Comparison of ENCODE assay signal across 7 cellular contexts in the genomic region with DNA sequence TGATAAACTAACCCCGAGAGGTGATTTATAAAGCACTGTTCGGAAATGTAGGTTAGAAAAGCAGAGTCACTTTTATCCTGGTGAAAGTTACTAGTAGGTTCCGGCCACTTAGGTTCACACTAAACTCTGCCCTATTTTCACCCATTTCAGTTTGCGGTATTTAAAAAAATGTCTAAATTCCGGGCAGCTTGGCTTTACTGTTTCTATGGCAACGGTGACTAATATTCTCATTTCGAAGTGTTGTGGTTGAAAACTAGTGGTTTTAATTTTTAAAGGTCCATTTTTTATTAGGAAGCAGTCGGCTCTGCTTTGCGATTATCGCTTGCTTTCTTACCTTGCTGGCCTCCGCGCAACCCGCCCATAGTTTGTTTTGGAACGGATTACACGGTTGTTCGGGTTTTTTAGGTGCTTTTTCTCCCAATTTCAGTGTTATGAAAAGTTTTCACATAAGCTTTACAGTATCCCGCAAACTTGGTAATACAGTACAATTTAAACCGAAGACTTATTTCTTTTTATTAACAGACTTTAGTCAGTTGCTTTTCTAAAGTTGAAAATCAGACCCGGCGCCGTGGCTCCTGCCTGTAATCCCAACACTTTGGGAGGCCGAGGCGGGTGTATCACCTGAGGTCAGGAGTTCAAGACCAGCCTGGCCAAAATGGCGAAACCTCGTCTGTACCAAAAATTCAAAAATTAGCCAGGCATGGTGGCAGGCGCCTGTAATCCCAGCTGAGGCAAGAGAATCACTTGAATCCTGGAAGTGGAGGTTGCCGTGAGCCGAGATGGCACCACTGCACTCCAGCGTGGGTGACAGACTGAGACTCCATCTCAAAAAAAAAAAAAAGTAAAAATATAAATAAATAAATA. TPM values are rescaled to one million over a fixed set of nuclear protein-coding genes. Genes with fewer than 3 reads are reported as not detected.
DNase-seq lines count a peak whose midpoint lies in the region; ATAC-seq and TF ChIP-seq lines count a peak whose summit lies in the region.

No MANE protein-coding gene starts in this region.

- H2BK12ac ChIP-seq in neuronal stem cell (ENCODE audit: low read length): no peak overlapping the region

- no peaks in the 10 kb centered on the region for H3K36me3 ChIP-seq in Loucy (ENCODE audit: insufficient read depth, low read length)
- H3K36me3 ChIP-seq in neuronal stem cell (replicated peaks in 1 of 2; ENCODE audit: control insufficient read depth in 2 of 2, insufficient read depth in 2 of 2, low read length in 2 of 2): no peaks in the 10 kb centered on the region

- H3K4me2 ChIP-seq in Loucy (ENCODE audit: low read depth, low read length, poor library complexity, severe bottlenecking) (peak overlapping the region; percentile 87), neuronal stem cell (ENCODE audit: insufficient read depth, low read length, poor library complexity, severe bottlenecking) (peak overlapping the region; percentile 80)

- H3K79me1 ChIP-seq in neuronal stem cell (ENCODE audit: low read depth, low read length): no peaks in the 10 kb centered on the region

- POLR2A ChIA-PET in activated CD4-positive, alpha-beta memory T cell treated with anti-CD3 and anti-CD28 coated beads for 36 hours (lab: Charles Lee): interaction anchor here (0.7 to 3.9 kb wide), 4 partner anchors 43 to 346 kb away, joined by 3 to 43 read pairs (median 15); a partner anchor contains a TSS

- peak overlapping the region; percentile 77 for H3K4me3 ChIP-seq in Loucy (ENCODE audit: low read length, poor library complexity, severe bottlenecking)
- peak overlapping the region; percentile 66 to 88 for H3K4me3 ChIP-seq in neuronal stem cell (ENCODE audit: low read length in 2 of 2)

- no peak overlapping the region for H4K91ac ChIP-seq in neuronal stem cell (ENCODE audit: low read depth, low read length, poor library complexity)

- H2AFZ ChIP-seq in Loucy (ENCODE audit: low read length) (peak overlapping the region; percentile 75; the same call in 1 of the 2 replicates), neuronal stem cell (ENCODE audit: low read length) (peak overlapping the region; percentile 92)

- WGBS in neuronal stem cell (ENCODE audit: extremely low coverage in 2 of 2, insufficient read length in 2 of 2, insufficient replicate concordance in 1 of 2), 2 donors: no CpG with 5 or more reads among the region's 29 CpGs

- intact Hi-C loops in activated CD4-positive, alpha-beta memory T cell treated with anti-CD3 and anti-CD28 coated beads for 36 hours (cut with micrococcal nuclease): loop anchor here (1.0 to 5.0 kb wide), 2 partner anchors 135 to 1787 kb away; no protein-coding TSS in a partner anchor

- H2BK5ac ChIP-seq in neuronal stem cell (ENCODE audit: low read length): no peak overlapping the region

- peak overlapping the region; percentile 94 for H3K4me3 Mint-ChIP-seq in activated CD4-positive, alpha-beta memory T cell treated with anti-CD3 and anti-CD28 coated beads for 36 hours

- peak overlapping the region; percentile 96 for H3K27ac ChIP-seq in epithelial cell of prostate
- H3K27ac ChIP-seq in neuronal stem cell (replicated peaks; ENCODE audit: low read length): no peak overlapping the region

- peak overlapping the region; percentile 98 for H3K27ac Mint-ChIP-seq in activated CD4-positive, alpha-beta memory T cell treated with anti-CD3 and anti-CD28 coated beads for 36 hours

- H4K20me1 ChIP-seq in Loucy (ENCODE audit: insufficient read depth, low read length, poor library complexity, severe bottlenecking): peaks cover 28% of the 10 kb centered on the region

- no peak overlapping the region for H2BK15ac ChIP-seq in neuronal stem cell (ENCODE audit: low read length)

- peak overlapping the region; percentile 80 for H3K9ac ChIP-seq in Loucy (ENCODE audit: low read depth, low read length, poor library complexity, severe bottlenecking)
- H3K9ac ChIP-seq in neuronal stem cell (ENCODE audit: low read depth, low read length, poor library complexity): no peak overlapping the region

- H3K14ac ChIP-seq in neuronal stem cell (ENCODE audit: low read length): no peak overlapping the region

- H2BK120ac ChIP-seq in neuronal stem cell (ENCODE audit: low read depth, low read length): no peak overlapping the region

- H2AK5ac ChIP-seq in neuronal stem cell (ENCODE audit: low read depth, low read length): no peak overlapping the region

- H3K9me3 Mint-ChIP-seq in activated CD4-positive, alpha-beta memory T cell treated with anti-CD3 and anti-CD28 coated beads for 36 hours: peaks cover 6% of the 10 kb centered on the region

- no peak overlapping the region for H3K4ac ChIP-seq in neuronal stem cell (ENCODE audit: low read length)

- H3F3A ChIP-seq in Loucy (ENCODE audit: low read depth): no peaks in the 10 kb centered on the region

- TF ChIP-seq CTCF in Loucy (conservative IDR thresholded peaks at IDR 0.05; ENCODE audit: low read length): no peak

- H3K4me1 ChIP-seq in Loucy (ENCODE audit: insufficient read depth, low read length, poor library complexity, severe bottlenecking) (peaks cover 23% of the 10 kb centered on the region), neuronal stem cell (ENCODE audit: control insufficient read depth in 2 of 2, insufficient read depth in 1 of 2, low read depth in 1 of 2, low read length in 2 of 2) (peaks cover 2 to 4% of the 10 kb centered on the region in 2 donors)

- H3K4me1 Mint-ChIP-seq in activated CD4-positive, alpha-beta memory T cell treated with anti-CD3 and anti-CD28 coated beads for 36 hours (ENCODE audit: low read depth): peaks cover 46% of the 10 kb centered on the region

- no peak overlapping the region for H3K18ac ChIP-seq in neuronal stem cell (ENCODE audit: low read length)

- ATAC-seq in GM21737 (IDR thresholded peaks at IDR 0.05; ENCODE audit: unreplicated experiment): peak; percentile 9

- CTCF ChIA-PET in activated CD4-positive, alpha-beta memory T cell treated with anti-CD3 and anti-CD28 coated beads for 36 hours (lab: Charles Lee): no interaction called here

- H3K36me3 Mint-ChIP-seq in activated CD4-positive, alpha-beta memory T cell treated with anti-CD3 and anti-CD28 coated beads for 36 hours: peaks cover 10% of the 10 kb centered on the region

- H3K23ac ChIP-seq in neuronal stem cell (ENCODE audit: low read depth, low read length, poor library complexity): no peak overlapping the region

- H3K79me2 ChIP-seq in Loucy (ENCODE audit: insufficient read depth, low read length): peaks cover 57% of the 10 kb centered on the region

- H3K9me3 ChIP-seq in Loucy (ENCODE audit: insufficient read depth, low read depth, low read length) (no peaks in the 10 kb centered on the region), neuronal stem cell (replicated peaks in 1 of 2; ENCODE audit: control insufficient read depth in 2 of 2, insufficient read depth in 1 of 2, low read depth in 1 of 2, low read length in 2 of 2) (peaks cover 0 to 4% of the 10 kb centered on the region in 2 donors)

- DNase-seq in GM04504 (ENCODE audit: low read depth): peak; percentile 58
- DNase-seq in activated CD4-positive, alpha-beta memory T cell treated with anti-CD3 and anti-CD28 coated beads for 36 hours: peak; percentile 44
- DNase-seq in epithelial cell of prostate (ENCODE audit: low read depth, low spot score): no peak
- no peak for DNase-seq in neuronal stem cell (ENCODE audit: low spot score)
- DNase-seq in Ammon's horn (ENCODE audit: low spot score): no peak

- H3K27me3 ChIP-seq in Loucy (ENCODE audit: insufficient read depth, low read length, poor library complexity, severe bottlenecking) (no peaks in the 10 kb centered on the region), neuronal stem cell (ENCODE audit: control insufficient read depth in 3 of 3, insufficient read depth in 3 of 3, low read depth in 1 of 3, low read length in 3 of 3) (no peaks in the 10 kb centered on the region)

- H3K27me3 Mint-ChIP-seq in activated CD4-positive, alpha-beta memory T cell treated with anti-CD3 and anti-CD28 coated beads for 36 hours: no peaks in the 10 kb centered on the region

- H4K8ac ChIP-seq in neuronal stem cell (ENCODE audit: low read depth, low read length): no peak overlapping the region

- no peaks in the 10 kb centered on the region for H3K9me2 ChIP-seq in Loucy (replicated peaks; ENCODE audit: low read depth, low read length)

RNA-seq across cellular contexts. Expression of a gene that starts 1.6 kb away (rescaled TPM):
- total RNA-seq in activated CD4-positive, alpha-beta memory T cell treated with anti-CD3 and anti-CD28 coated beads for 36 hours: 10 to 100 TPM; 26.2 to 28.8 TPM
- 3.1 TPM for polyA plus RNA-seq in neuronal stem cell (2013, experiment 1 of 2)
- polyA plus RNA-seq in neuronal stem cell (2013, experiment 2 of 2): 3.4 TPM

Comparison
In these comparisons a context has a peak if more than half of its experiments do, and no peak if none do; other contexts are left out.
1. DNase-seq: peak in GM04504 (single experiment) and activated CD4-positive, alpha-beta memory T cell treated with anti-CD3 and anti-CD28 coated beads for 36 hours (single experiment); none in epithelial cell of prostate (single experiment), neuronal stem cell (single experiment) and Ammon's horn (single experiment).